ENCODE assay signal across 1 cellular context in genomic region chr5:9302228-9302627, GRCh38.
TF ChIP-seq lines count a peak whose summit lies in the region.

No MANE protein-coding gene starts in this region.

TF ChIP-seq in K562, 482 proteins besides CTCF, POLR2A, EP300 and RAD21 (continued from another document):
- TF ChIP-seq ID3 (CRISPR knock-in tag; IDR thresholded peaks at IDR 0.05) (no peak), ID3 (tag; IDR thresholded peaks at IDR 0.05) (no peak), FOS (IDR thresholded peaks at IDR 0.05; ENCODE audit: extremely low read depth, insufficient read length) (no peak), ZZZ3 (IDR thresholded peaks at IDR 0.05) (no peak), THRAP3 (IDR thresholded peaks at IDR 0.05; ENCODE audit: borderline replicate concordance) (no peak), SRSF1 (IDR thresholded peaks at IDR 0.05; ENCODE audit: low read depth, low read length) (no peak), NFRKB (IDR thresholded peaks at IDR 0.05; ENCODE audit: low read depth) (no peak), BDP1 (IDR thresholded peaks at IDR 0.05; ENCODE audit: insufficient read depth, insufficient read length) (no peak), ATF1 (CRISPR knock-in tag; IDR thresholded peaks at IDR 0.05) (no peak), ATF1 (tag; IDR thresholded peaks at IDR 0.05) (peak; percentile 47; the same call in 1 of the 2 replicates), SETDB1 (IDR thresholded peaks at IDR 0.05; ENCODE audit: low read length) (no peak), JUND (IDR thresholded peaks at IDR 0.05; ENCODE audit: borderline replicate concordance, low read depth, low read length) (peak; percentile 44; the same call in 1 of the 2 replicates), JUND (tag; IDR thresholded peaks at IDR 0.05; ENCODE audit: borderline replicate concordance, low read depth, low read length) (peak; percentile 75; the same call in 1 of the 3 replicates), MEF2A (IDR thresholded peaks at IDR 0.05; ENCODE audit: control insufficient read depth, low read depth, low read length) (no peak)
